8 cellular contexts compared by ENCODE assay signal in the genomic region with DNA sequence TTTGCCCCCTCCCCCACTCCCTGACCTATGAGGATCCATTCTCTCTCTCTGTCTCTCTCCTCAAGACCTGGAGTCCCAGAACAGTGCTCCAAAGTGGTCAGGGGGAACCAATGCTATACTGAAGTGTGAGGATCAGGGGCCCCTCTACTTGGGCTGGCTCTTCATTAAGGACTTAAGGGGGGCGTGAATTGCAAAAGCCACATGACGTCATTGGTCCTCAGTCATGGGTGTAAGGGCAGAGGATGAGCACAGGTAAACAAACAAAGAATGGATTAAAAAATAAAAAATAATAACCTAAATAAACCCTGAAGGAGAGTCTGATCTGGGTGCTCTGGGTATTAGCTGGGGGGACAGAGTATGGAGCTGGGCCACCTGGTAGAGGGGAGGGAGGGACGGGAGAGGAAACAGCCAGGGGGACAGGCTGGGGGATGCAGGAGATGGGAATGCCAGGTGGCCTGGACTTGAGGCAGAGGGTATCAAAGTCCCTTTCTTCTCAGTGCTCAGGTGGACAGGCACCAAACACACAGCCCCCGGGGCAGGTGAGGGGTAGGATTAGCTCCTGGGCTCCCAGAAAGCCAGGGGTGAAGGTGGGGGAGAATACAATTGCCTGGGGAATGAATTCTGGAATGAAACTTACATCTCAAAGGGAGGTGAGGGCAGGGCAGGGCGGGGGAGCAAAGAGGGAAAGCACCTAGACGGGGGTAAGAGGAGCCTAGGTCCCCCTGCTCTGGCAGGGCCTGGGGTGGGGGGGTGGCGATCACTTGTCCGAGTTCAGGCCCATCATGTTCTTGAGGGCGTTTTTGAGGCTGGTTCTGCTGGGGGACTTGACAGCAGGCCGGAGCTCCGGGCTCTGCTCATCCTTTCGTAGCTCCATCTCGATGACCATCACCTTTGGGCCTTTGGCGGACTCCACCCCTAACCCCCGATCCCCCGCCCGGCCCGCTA. TPM values are rescaled to one million over a fixed set of nuclear protein-coding genes. Genes with fewer than 3 reads are reported as not detected.
DNase-seq lines count a peak whose midpoint lies in the region; ATAC-seq and TF ChIP-seq lines count a peak whose summit lies in the region.

No MANE protein-coding gene starts in this region.

- H3K36me3 Mint-ChIP-seq in T-helper 17 cell (ENCODE audit: low read depth) = no peaks in the 10 kb centered on the region

- H3K9me3 ChIP-seq in T-helper 17 cell (ENCODE audit: control insufficient read depth, low read length, poor library complexity, severe bottlenecking) = no peaks in the 10 kb centered on the region

- H3K27ac Mint-ChIP-seq in T-helper 17 cell = peak overlapping the region; percentile 91

- DNase-seq in GM12865 (ENCODE audit: low read depth) (no peak), T-helper 17 cell (no peak), fibroblast of villous mesenchyme (ENCODE audit: low read depth) (no peak), retinal pigment epithelial cell (ENCODE audit: low read depth) (no peak), putamen (ENCODE audit: low spot score) (no peak), DMS153 (lab: John Stamatoyannopoulos, UW) (no peak)

- peak overlapping the region; percentile 65 for H3K4me3 ChIP-seq in GM12865 (ENCODE audit: low read depth, low read length)
- H3K4me3 ChIP-seq in fibroblast of villous mesenchyme (ENCODE audit: low read depth, low read length) = peak overlapping the region; percentile 63
- peak overlapping the region; percentile 75 for H3K4me3 ChIP-seq in retinal pigment epithelial cell (ENCODE audit: low read length)

- no peak for TF ChIP-seq CTCF in GM12865 (IDR thresholded peaks at IDR 0.05; ENCODE audit: insufficient read depth, low read depth, low read length, missing control alignments)
- no peak for TF ChIP-seq CTCF in fibroblast of villous mesenchyme (IDR thresholded peaks at IDR 0.05; ENCODE audit: insufficient read depth, low read depth, low read length)
- TF ChIP-seq CTCF in retinal pigment epithelial cell (conservative IDR thresholded peaks at IDR 0.05; ENCODE audit: low read depth, low read length) = no peak

- H3K27me3 Mint-ChIP-seq in T-helper 17 cell = no peaks in the 10 kb centered on the region

- H3K4me1 Mint-ChIP-seq in T-helper 17 cell = peaks cover 30% of the 10 kb centered on the region

- no peak for ATAC-seq in T-helper 17 cell
- no peak for ATAC-seq in GM18861 (IDR thresholded peaks at IDR 0.05; ENCODE audit: unreplicated experiment)
- ATAC-seq in GM21447 (IDR thresholded peaks at IDR 0.05; ENCODE audit: unreplicated experiment) = no peak

- H3K4me3 Mint-ChIP-seq in T-helper 17 cell = peak overlapping the region; percentile 99

RNA-seq across cellular contexts. Expression of gene MPZ, which starts 4.6 kb away (rescaled TPM):
- total RNA-seq in T-helper 17 cell = 1 to 10 TPM; 2.3 to 2.9 TPM
- 2.6 and 2.9 TPM in 2 replicates for total RNA-seq in fibroblast of villous mesenchyme

RNA-seq across cellular contexts. Expression of gene SDHC, which starts 9.0 kb away (rescaled TPM):
- 10 to 100 TPM; 64.4 to 76.8 TPM for total RNA-seq in T-helper 17 cell
- total RNA-seq in fibroblast of villous mesenchyme = 20.3 and 25.8 TPM in 2 replicates

RNA-seq across cellular contexts. Expression of gene PCP4L1, which starts 46.7 kb away (rescaled TPM):
- not detected for total RNA-seq in T-helper 17 cell
- under 0.01 TPM in 1 of 2 replicates, not detected in the other for total RNA-seq in fibroblast of villous mesenchyme
